ENCODE assay signal across 1 cellular context in the genomic region with DNA sequence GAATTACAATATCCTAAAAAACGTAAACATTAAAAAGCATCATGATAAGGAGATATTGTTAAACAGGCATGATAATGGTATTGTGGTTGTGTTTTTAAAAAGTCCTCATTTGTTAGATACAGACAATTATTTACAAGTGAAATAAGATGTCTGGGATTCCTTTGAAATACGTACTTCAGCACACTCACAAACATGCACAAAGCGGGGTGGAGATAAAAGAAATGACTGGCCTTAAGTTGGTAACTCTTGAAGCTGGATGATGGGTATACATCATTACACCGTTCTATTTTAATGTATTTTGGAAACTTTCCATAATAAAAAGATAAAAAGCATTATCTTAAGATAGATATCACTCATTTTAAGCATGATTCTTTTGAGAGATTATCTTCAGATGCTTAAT.
TF ChIP-seq lines count a peak whose summit lies in the region.

No MANE protein-coding gene starts in this region.

TF ChIP-seq in endothelial cell of umbilical vein, 7 proteins besides CTCF, POLR2A, EP300 and RAD21:
- TF ChIP-seq POLR2AphosphoS5 (IDR thresholded peaks at IDR 0.05; ENCODE audit: insufficient read depth, low read depth, low read length) (no peak), GATA2 (IDR thresholded peaks at IDR 0.05; ENCODE audit: insufficient read depth, insufficient read length, low read depth, low read length) (no peak)
- TF ChIP-seq, protein P1, sequence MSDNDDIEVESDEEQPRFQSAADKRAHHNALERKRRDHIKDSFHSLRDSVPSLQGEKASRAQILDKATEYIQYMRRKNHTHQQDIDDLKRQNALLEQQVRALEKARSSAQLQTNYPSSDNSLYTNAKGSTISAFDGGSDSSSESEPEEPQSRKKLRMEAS (IDR thresholded peaks at IDR 0.05; ENCODE audit: insufficient read depth, insufficient read length), result no peak
